Comparison of ENCODE assay signal across 1 cellular context in genomic region chr11:93648168-93648567, GRCh38.
TF ChIP-seq lines count a peak whose summit lies in the region.

No MANE protein-coding gene starts in this region.

TF ChIP-seq in GM12878, 131 proteins besides CTCF, POLR2A, EP300 and RAD21:
- TF ChIP-seq SMC3 (IDR thresholded peaks at IDR 0.05; ENCODE audit: borderline replicate concordance, low read length) (peak; percentile 55; the same call in 1 of the 2 replicates), YY1 (IDR thresholded peaks at IDR 0.05; ENCODE audit: low read depth, low read length) (0 out of 2 replicates have a peak, but pooled peaks have one; percentile 23), CEBPB (IDR thresholded peaks at IDR 0.05; ENCODE audit: borderline replicate concordance in 1 of 2, low read depth in 2 of 2, low read length in 2 of 2) (no peak), STAT1 (conservative IDR thresholded peaks at IDR 0.05) (no peak)
